8 cellular contexts compared by ENCODE assay signal in genomic region chr16:30585400-30586191, GRCh38. TPM values are rescaled to one million over a fixed set of nuclear protein-coding genes. Genes with fewer than 3 reads are reported as not detected.
A peak's percentile ranks its signal among the peaks of the same experiment; 100 is the strongest.
DNase-seq lines count a peak whose midpoint lies in the region; ATAC-seq and TF ChIP-seq lines count a peak whose summit lies in the region.

ZNF785 (minus strand) TSS chr16:30585697; CDS start chr16:30585611, 86 bp downstream.

- peaks cover 22% of the 10 kb centered on the region for H3K36me3 Mint-ChIP-seq in activated B cell treated with CpG ODN at 0.5 μM for 24 hours (ENCODE audit: low read depth)

- H3K9me3 Mint-ChIP-seq in activated B cell treated with CpG ODN at 0.5 μM for 24 hours = no peaks in the 10 kb centered on the region

- intact Hi-C loops in activated B cell treated with CpG ODN at 0.5 μM for 24 hours (cut with micrococcal nuclease) = loop anchor here (1.0 kb wide), 7 partner anchors 13 to 337 kb away; partner anchors contain the start of genes DCTPP1, ZNF689 and ZNF764

- peaks cover 19% of the 10 kb centered on the region for H3K4me1 Mint-ChIP-seq in activated B cell treated with CpG ODN at 0.5 μM for 24 hours

- DNase-seq in NK-92 (lab: John Stamatoyannopoulos, UW; ENCODE audit: unreplicated experiment) (peak; percentile 46), NCI-H2196 (lab: John Stamatoyannopoulos, UW; ENCODE audit: unreplicated experiment) (peak; percentile 98), activated B cell treated with CpG ODN at 0.5 μM for 24 hours (peak; percentile 76), inferior parietal cortex (ENCODE audit: extremely low spot score) (peak; percentile 99), smooth muscle cell of the brain vasculature (ENCODE audit: low read depth, low spot score) (peak; percentile 98)
- DNase-seq in NK-92 treated with Interleukin-12 subunit alpha and Interleukin-12 subunit beta, amount 100 ng/mL, for 24 hours (lab: John Stamatoyannopoulos, UW) = no peak
- DNase-seq in central memory CD4-positive, alpha-beta T cell = peak; percentile 94

- peak within 1 kb of the TSS; percentile 85 for H3K4me3 Mint-ChIP-seq in activated B cell treated with CpG ODN at 0.5 μM for 24 hours

- TF ChIP-seq CTCF in activated B cell treated with CpG ODN at 0.5 μM for 24 hours (IDR thresholded peaks at IDR 0.05) = no peak

- ATAC-seq in HG03064 (IDR thresholded peaks at IDR 0.05; ENCODE audit: low read depth, unreplicated experiment) = peak; percentile 64
- peak; percentile 99 for ATAC-seq in activated B cell treated with CpG ODN at 0.5 μM for 24 hours (ENCODE audit: low read depth)

- POLR2A ChIA-PET in activated B cell treated with CpG ODN at 0.5 μM for 24 hours (lab: Charles Lee) = interaction anchor here (0.6 to 4.4 kb wide), 19 partner anchors 9 to 402 kb away, joined by 3 to 35 read pairs (median 6); partner anchors contain the start of genes CORO1A, DCTPP1, FBRS and PRR14

- CTCF ChIA-PET in activated B cell treated with CpG ODN at 0.5 μM for 24 hours (lab: Charles Lee) = interaction anchor here (1.3 kb wide), 1 partner anchor 50 kb away, joined by 3 read pairs; no protein-coding TSS in a partner anchor

- H3K27me3 Mint-ChIP-seq in activated B cell treated with CpG ODN at 0.5 μM for 24 hours = no peaks in the 10 kb centered on the region

- peak within 1 kb of the TSS; percentile 79 for H3K27ac Mint-ChIP-seq in activated B cell treated with CpG ODN at 0.5 μM for 24 hours

RNA-seq across cellular contexts. Expression of gene ZNF785, which starts in this region (rescaled TPM):
- 20.0 and 22.8 TPM in 2 replicates for total RNA-seq in activated B cell treated with CpG ODN at 0.5 μM for 24 hours
